Comparison of ENCODE assay signal across 2 cellular contexts in genomic region chr19:43339243-43339930, GRCh38. TPM values are rescaled to one million over a fixed set of nuclear protein-coding genes. Genes with fewer than 3 reads are reported as not detected.
"Had no signal": no experiment of that assay in that cellular context is flagged by ENCODE, and none has a peak within 500 bp of the region (broad histone marks: within the 10 kb centered on the region; RNA-seq: fewer than 3 reads in every experiment).

No MANE protein-coding gene starts in this region.

RNA-seq across cellular contexts. Expression of gene CD177, which starts 14.1 kb away (rescaled TPM):
- total RNA-seq: progenitor cell of endocrine pancreas, smooth muscle cell had no signal
